Comparison of ENCODE assay signal across 11 cellular contexts in the genomic region with DNA sequence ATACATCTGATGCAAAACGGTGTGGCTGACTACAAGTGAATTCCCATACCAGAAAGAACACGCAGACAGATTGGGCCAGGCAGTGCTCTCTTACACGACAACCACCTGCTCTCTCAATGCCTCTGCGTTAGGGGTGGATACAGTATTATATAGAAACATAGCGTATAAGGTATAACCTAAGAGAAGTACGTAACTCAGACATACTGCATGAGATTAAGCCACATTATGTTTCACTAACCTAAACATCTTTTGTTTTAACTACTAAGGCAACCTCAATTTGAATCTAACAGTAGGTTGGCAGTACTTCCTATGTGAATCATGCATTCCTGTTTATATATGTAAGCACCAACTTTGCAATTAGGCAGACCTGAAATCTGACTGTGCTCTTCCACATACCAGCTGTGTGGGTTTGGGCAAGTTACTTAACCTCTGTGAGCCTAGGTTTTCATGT. TPM values are rescaled to one million over a fixed set of nuclear protein-coding genes. Genes with fewer than 3 reads are reported as not detected.
DNase-seq lines count a peak whose midpoint lies in the region; ATAC-seq and TF ChIP-seq lines count a peak whose summit lies in the region.
"Had no signal": no experiment of that assay in that cellular context is flagged by ENCODE, and none has a peak within 500 bp of the region (broad histone marks: within the 10 kb centered on the region; RNA-seq: fewer than 3 reads in every experiment).

No MANE protein-coding gene starts in this region.

- peak; percentile 76 for ATAC-seq in Panc1

- H2AFZ ChIP-seq in smooth muscle cell (ENCODE audit: low read depth): no peak overlapping the region

- intact Hi-C loops in Panc1 (cut with micrococcal nuclease; ENCODE audit: unreplicated experiment): no loop called here

- H3K36me3 ChIP-seq in Panc1 (ENCODE audit: control insufficient read depth, insufficient read depth, low read length) (no peaks in the 10 kb centered on the region), smooth muscle cell (ENCODE audit: low read depth) (no peaks in the 10 kb centered on the region)
- H3K36me3 ChIP-seq: BLaER1 treated with 17β-estradiol and CSF1 and Interleukin-3, amounts not matched to agents 10 nM and 100 nM had no signal

- H3K27me3 ChIP-seq in Panc1 (ENCODE audit: control insufficient read depth, insufficient read depth, low read length) (no peaks in the 10 kb centered on the region), smooth muscle cell (ENCODE audit: low read depth) (peaks cover 19% of the 10 kb centered on the region)
- H3K27me3 ChIP-seq: BLaER1 treated with 17β-estradiol and CSF1 and Interleukin-3, amounts not matched to agents 10 nM and 100 nM had no signal

- CTCF ChIA-PET in Panc1 (lab: Charles Lee): no interaction called here

- no peak overlapping the region for H3K4me3 ChIP-seq in Panc1 (ENCODE audit: low read depth in 2 of 2, low read length in 2 of 2)
- H3K4me3 ChIP-seq in smooth muscle cell: no peak overlapping the region
- H3K4me3 ChIP-seq: BLaER1 treated with 17β-estradiol and CSF1 and Interleukin-3, amounts not matched to agents 10 nM and 100 nM had no signal

- no peak overlapping the region for H3K4me2 ChIP-seq in smooth muscle cell
- H3K4me2 ChIP-seq: BLaER1 treated with 17β-estradiol and CSF1 and Interleukin-3, amounts not matched to agents 10 nM and 100 nM had no signal

- H3F3A ChIP-seq in smooth muscle cell (ENCODE audit: low read depth): no peaks in the 10 kb centered on the region

- no peaks in the 10 kb centered on the region for H3K9me3 ChIP-seq in Panc1 (ENCODE audit: control insufficient read depth, insufficient read depth, low read depth, low read length)
- no peaks in the 10 kb centered on the region for H3K9me3 ChIP-seq in smooth muscle cell (replicated peaks; ENCODE audit: low read depth)
- H3K9me3 ChIP-seq: BLaER1 treated with 17β-estradiol and CSF1 and Interleukin-3, amounts not matched to agents 10 nM and 100 nM had no signal

- POLR2A ChIA-PET in Panc1 (lab: Charles Lee): no interaction called here

- no peaks in the 10 kb centered on the region for H4K20me1 ChIP-seq in smooth muscle cell (ENCODE audit: low read depth)
- H4K20me1 ChIP-seq: BLaER1 treated with 17β-estradiol and CSF1 and Interleukin-3, amounts not matched to agents 10 nM and 100 nM had no signal

- H3K9ac ChIP-seq in smooth muscle cell (ENCODE audit: low read depth): no peak overlapping the region
- H3K9ac ChIP-seq: BLaER1 treated with 17β-estradiol and CSF1 and Interleukin-3, amounts not matched to agents 10 nM and 100 nM had no signal

- peak; percentile 18 for DNase-seq in activated T-cell treated with anti-CD3 and anti-CD28 coated beads for 24 hours (ENCODE audit: low read depth)
- no peak for DNase-seq in activated T-cell treated with anti-CD3 and anti-CD28 coated beads for 4 hours
- DNase-seq in Panc1 (ENCODE audit: low read depth, low spot score): peak; percentile 61
- DNase-seq in dedifferentiated amniotic fluid mesenchymal stem cell (ENCODE audit: extremely low spot score): peak; percentile 33
- peak in 4 of 6 experiments; percentile 6 to 61 (median 56) for DNase-seq in stimulated activated naive CD4-positive, alpha-beta T cell (lab: John Stamatoyannopoulos, UW)
- no peak for DNase-seq in smooth muscle cell (lab: John Stamatoyannopoulos, UW; ENCODE audit: unreplicated experiment)
- DNase-seq in AG08396 (ENCODE audit: low spot score): no peak
- no peak for DNase-seq in GM19238 (ENCODE audit: insufficient read length, low spot score)
- DNase-seq: H7, kidney had no signal

- H3K27ac ChIP-seq in Panc1 (ENCODE audit: low read length) (no peak overlapping the region), smooth muscle cell (ENCODE audit: low read depth) (no peak overlapping the region)
- H3K27ac ChIP-seq: BLaER1 treated with 17β-estradiol and CSF1 and Interleukin-3, amounts not matched to agents 10 nM and 100 nM had no signal

- TF ChIP-seq CTCF in Panc1 (IDR thresholded peaks at IDR 0.05): no peak
- TF ChIP-seq CTCF in smooth muscle cell (IDR thresholded peaks at IDR 0.05; ENCODE audit: borderline replicate concordance, insufficient read depth, poor library complexity, severe bottlenecking): no peak

- BruUV-seq in Panc1 (replicated peaks; lab: Mats Ljungman, UMichigan): no TSS peak

- 77% methylated on average over 6 of the region's 6 CpGs for WGBS in smooth muscle cell (ENCODE audit: low lambda C conversion rate)

- in situ Hi-C loops in Panc1 (cut with HindIII; ENCODE audit: low pct_unique_long_range_greater_than_20kb, low sequenced_read_pairs): no loop called here

- H3K4me1 ChIP-seq in Panc1 (ENCODE audit: control insufficient read depth, insufficient read depth, low read length) (peaks cover 2% of the 10 kb centered on the region), smooth muscle cell (ENCODE audit: low read depth) (no peaks in the 10 kb centered on the region)

- H3K79me2 ChIP-seq in smooth muscle cell (ENCODE audit: low read depth): no peaks in the 10 kb centered on the region

RNA-seq across cellular contexts. Expression of gene COA6, which starts 58.1 kb away (rescaled TPM):
- total RNA-seq in Panc1 (2021; ENCODE audit: unreplicated experiment) (50.1 TPM), smooth muscle cell (27.6 and 56.3 TPM in 2 replicates)
- polyA plus RNA-seq in Panc1 (2012; ENCODE audit: insufficient read length): 34.4 TPM
- polyA plus RNA-seq in smooth muscle cell: 43.5 and 44.8 TPM in 2 replicates

Comparison
In these comparisons a context has a peak if more than half of its experiments do, and no peak if none do; other contexts are left out.
1. DNase-seq: peak in activated T-cell treated with anti-CD3 and anti-CD28 coated beads for 24 hours (single experiment), Panc1 (single experiment), dedifferentiated amniotic fluid mesenchymal stem cell (single experiment) and stimulated activated naive CD4-positive, alpha-beta T cell (4 of 6); none in activated T-cell treated with anti-CD3 and anti-CD28 coated beads for 4 hours (single experiment), smooth muscle cell (single experiment), AG08396 (single experiment) and GM19238 (single experiment).